Comparison of ENCODE assay signal across 8 cellular contexts in genomic region chr19:41354343-41354974, GRCh38. TPM values are rescaled to one million over a fixed set of nuclear protein-coding genes. Genes with fewer than 3 reads are reported as not detected.
DNase-seq lines count a peak whose midpoint lies in the region; ATAC-seq, FAIRE-seq and TF ChIP-seq lines count a peak whose summit lies in the region.

No MANE protein-coding gene starts in this region.

- H3K36me3 ChIP-seq in HepG2 (replicated peaks in 1 of 2; ENCODE audit: control insufficient read depth in 1 of 2, insufficient read depth in 2 of 2, low read length in 2 of 2) (no peaks in the 10 kb centered on the region), tibial nerve (no peaks in the 10 kb centered on the region)

- in situ Hi-C loops in HepG2 (cut with HindIII; ENCODE audit: extremely low pct_ligation_motif_present, low pct_unique_long_range_greater_than_20kb): loop anchor here (5.0 kb wide), 1 partner anchor 42 kb away; the partner anchor contains the start of gene CCDC97

- peak overlapping the region; percentile 77 for H3K4me2 ChIP-seq in HepG2 (ENCODE audit: low read depth, low read length)

- peak overlapping the region; percentile 86 for H3K4me3 Mint-ChIP-seq in activated naive CD8-positive, alpha-beta T cell treated with anti-CD3 and anti-CD28 coated beads, Interleukin-2, amount 10 ng/mL, durations not matched to agents 7 days and 5 days

- peaks cover 29% of the 10 kb centered on the region for H3K79me2 ChIP-seq in HepG2 (ENCODE audit: insufficient read depth, low read length)

- TF ChIP-seq POLR2A in HepG2 (IDR thresholded peaks at IDR 0.05; ENCODE audit: insufficient read depth in 1 of 2, low read depth in 2 of 2, low read length in 2 of 2) (no peak), tibial nerve (IDR thresholded peaks at IDR 0.05) (no peak), lower leg skin (IDR thresholded peaks at IDR 0.05) (no peak)

- BruUV-seq in HepG2 (replicated peaks; lab: Mats Ljungman, UMichigan): TSS peak; percentile 38

- FAIRE-seq in HepG2 (lab: Jason Lieb, UNC): no peak

- TF ChIP-seq RAD21 in HepG2 (CRISPR knock-in tag; IDR thresholded peaks at IDR 0.05): no peak

- WGBS in HepG2 (ENCODE audit: low lambda C conversion rate): 95% methylated on average over 14 of the region's 24 CpGs
- 85 to 86% methylated on average over 18 to 24 of the region's 24 CpGs for WGBS in tibial nerve, 2 donors
- WGBS in lower leg skin, 2 donors: 86 to 90% methylated on average over 19 to 22 of the region's 24 CpGs

- no peak for ATAC-seq in activated naive CD8-positive, alpha-beta T cell treated with anti-CD3 and anti-CD28 coated beads, Interleukin-2, amount 10 ng/mL, durations not matched to agents 7 days and 5 days (ENCODE audit: low read depth)
- ATAC-seq in HepG2: no peak
- ATAC-seq in HG02970 (IDR thresholded peaks at IDR 0.05; ENCODE audit: low FRiP score, unreplicated experiment): no peak

- peaks cover 14% of the 10 kb centered on the region for H3K36me3 Mint-ChIP-seq in activated naive CD8-positive, alpha-beta T cell treated with anti-CD3 and anti-CD28 coated beads, Interleukin-2, amount 10 ng/mL, durations not matched to agents 7 days and 5 days

- H3K9ac ChIP-seq in HepG2 (ENCODE audit: insufficient read depth, low read depth, low read length): peak overlapping the region; percentile 66

- H3K4me3 ChIP-seq in HepG2 (replicated peaks in 1 of 3; ENCODE audit: insufficient read depth in 1 of 3, low read depth in 2 of 3, low read length in 3 of 3) (peak overlapping the region; percentile 27 to 95 (median 95); a peak in 5 of 6 replicates), tibial nerve (peak overlapping the region; percentile 60 to 88 (median 76)), lower leg skin (ENCODE audit: low read depth, poor library complexity, severe bottlenecking) (no peak overlapping the region)

- H2AFZ ChIP-seq in HepG2 (ENCODE audit: low read length): no peak overlapping the region

- H3K27ac ChIP-seq in HepG2 (ENCODE audit: extremely low read length, insufficient read depth, low read length): no peak overlapping the region
- peak overlapping the region; percentile 64 to 94 (median 80) for H3K27ac ChIP-seq in tibial nerve

- H3K4me1 ChIP-seq in HepG2 (ENCODE audit: insufficient read depth, low read length) (peaks cover 27% of the 10 kb centered on the region), tibial nerve (peaks cover 0 to 51% (median 3%) of the 10 kb centered on the region in 4 donors)

- POLR2A ChIA-PET in activated naive CD8-positive, alpha-beta T cell treated with anti-CD3 and anti-CD28 coated beads, Interleukin-2, amount 10 ng/mL, durations not matched to agents 7 days and 5 days (lab: Charles Lee): interaction anchor here (1.1 to 6.9 kb wide), 4 partner anchors 10 to 221 kb away, joined by 4 to 64 read pairs (median 18); partner anchors contain the start of genes B9D2 and CEACAM21
- POLR2A ChIA-PET in HepG2 (lab: Yijun Ruan, JAX): interaction anchor here (2.3 to 2.4 kb wide), 2 partner anchors 9 to 32 kb away, joined by 7 to 13 read pairs; partner anchors contain the start of gene B9D2

- CTCF ChIA-PET in HepG2 (lab: Yijun Ruan, JAX; ENCODE audit: low intra/inter-chr PET ratio, low total read pairs): interaction anchor here (2.3 kb wide), 1 partner anchor 33 kb away, joined by 12 read pairs; no protein-coding TSS in a partner anchor

- peak; percentile 68 for DNase-seq in activated CD8-positive, alpha-beta memory T cell treated with anti-CD3 and anti-CD28 coated beads for 24 hours
- DNase-seq in activated CD8-positive, alpha-beta memory T cell treated with anti-CD3 and anti-CD28 coated beads, Interleukin-2, amount 50 U/mL, for 4 hours: no peak
- DNase-seq in activated naive CD8-positive, alpha-beta T cell treated with anti-CD3 and anti-CD28 coated beads, Interleukin-2, amount 10 ng/mL, durations not matched to agents 7 days and 5 days: no peak
- DNase-seq in HepG2 (ENCODE audit: low spot score): no peak
- DNase-seq in tibial nerve (ENCODE audit: low spot score in 2 of 2): no peak
- DNase-seq in SW 1271 (lab: John Stamatoyannopoulos, UW): no peak
- no peak for DNase-seq in lower leg skin (ENCODE audit: low spot score in 2 of 2)

- intact Hi-C loops in HepG2 (cut with micrococcal nuclease; ENCODE audit: unreplicated experiment): no loop called here
- intact Hi-C loops in lower leg skin (cut with DNase I; ENCODE audit: low total_unique reads): no loop called here

- TF ChIP-seq CTCF in HepG2 (CRISPR knock-in tag; IDR thresholded peaks at IDR 0.05) (no peak), tibial nerve (IDR thresholded peaks at IDR 0.05) (peak in 3 of 5 experiments; percentile 24 to 50 (median 35)), lower leg skin (IDR thresholded peaks at IDR 0.05) (no peak)

- H3K27me3 ChIP-seq in HepG2 (ENCODE audit: control insufficient read depth in 1 of 2, insufficient read depth in 2 of 2, low read length in 2 of 2) (no peaks in the 10 kb centered on the region; a peak in 2 of 5 replicates), tibial nerve (no peaks in the 10 kb centered on the region)

- H3K9me3 Mint-ChIP-seq in activated naive CD8-positive, alpha-beta T cell treated with anti-CD3 and anti-CD28 coated beads, Interleukin-2, amount 10 ng/mL, durations not matched to agents 7 days and 5 days: no peaks in the 10 kb centered on the region

- H3K4me1 Mint-ChIP-seq in activated naive CD8-positive, alpha-beta T cell treated with anti-CD3 and anti-CD28 coated beads, Interleukin-2, amount 10 ng/mL, durations not matched to agents 7 days and 5 days: peaks cover 52% of the 10 kb centered on the region

- peak overlapping the region; percentile 95 for H3K27ac Mint-ChIP-seq in activated naive CD8-positive, alpha-beta T cell treated with anti-CD3 and anti-CD28 coated beads, Interleukin-2, amount 10 ng/mL, durations not matched to agents 7 days and 5 days

- H3K27me3 Mint-ChIP-seq in activated naive CD8-positive, alpha-beta T cell treated with anti-CD3 and anti-CD28 coated beads, Interleukin-2, amount 10 ng/mL, durations not matched to agents 7 days and 5 days: no peaks in the 10 kb centered on the region

- H3K9me3 ChIP-seq in HepG2 (ENCODE audit: low read length) (no peaks in the 10 kb centered on the region), tibial nerve (no peaks in the 10 kb centered on the region)

- peaks cover 12% of the 10 kb centered on the region; the same call in 1 of the 2 replicates for H4K20me1 ChIP-seq in HepG2 (ENCODE audit: insufficient read depth, low read length)

- no peak for TF ChIP-seq EP300 in HepG2 (IDR thresholded peaks at IDR 0.05; ENCODE audit: low read depth in 2 of 2, low read length in 2 of 2)
- no peak for TF ChIP-seq EP300 in HepG2 (CRISPR knock-in tag; IDR thresholded peaks at IDR 0.05; ENCODE audit: borderline replicate concordance)
- no peak for TF ChIP-seq EP300 in tibial nerve (IDR thresholded peaks at IDR 0.05)

RNA-seq across cellular contexts. Expression of gene TGFB1, which starts 0.7 kb away (rescaled TPM):
- total RNA-seq in activated naive CD8-positive, alpha-beta T cell treated with anti-CD3 and anti-CD28 coated beads, Interleukin-2, amount 10 ng/mL, durations not matched to agents 7 days and 5 days: 100 to 1,000 TPM; 172 to 179 TPM
- 2.7 and 4.1 TPM in 2 replicates for total RNA-seq in HepG2 (2016; rRNA removed; fragmentation: Illumina TruSeq; extraction: Trizol)
- 6.2 and 9.0 TPM in 2 replicates for total RNA-seq in HepG2 (2016; cell fraction: cytosol; rRNA removed; fragmentation: Illumina TruSeq; extraction: Trizol; ENCODE audit: low read depth)
- 2.2 and 3.6 TPM in 2 replicates for total RNA-seq in HepG2 (2016; cell fraction: insoluble cytoplasmic fraction; rRNA removed; fragmentation: Illumina TruSeq; extraction: Trizol)
- 12.7 and 14.7 TPM in 2 replicates for total RNA-seq in HepG2 (2016; cell fraction: membrane; rRNA removed; fragmentation: Illumina TruSeq; extraction: Trizol)
- 3.0 and 7.5 TPM in 2 replicates for total RNA-seq in HepG2 (2016; cell fraction: nucleus; rRNA removed; fragmentation: Illumina TruSeq; extraction: Trizol)
- polyA plus RNA-seq in HepG2 (2011; rRNA removed): 5.4 and 6.2 TPM in 2 replicates
- polyA plus RNA-seq in HepG2 (2011; cell fraction: cytosol; rRNA removed): 4.9 and 6.6 TPM in 2 replicates
- 24.0 and 30.3 TPM in 2 replicates for polyA plus RNA-seq in HepG2 (2011; cell fraction: nucleus; rRNA removed)
- polyA plus RNA-seq in HepG2 (2012): 27.5 and 39.6 TPM in 2 replicates
- polyA plus RNA-seq in HepG2 (2016; cell fraction: cytosol; fragmentation: Illumina TruSeq; extraction: Trizol; ENCODE audit: low read depth): 35.9 and 36.5 TPM in 2 replicates
- polyA plus RNA-seq in HepG2 (2016; cell fraction: insoluble cytoplasmic fraction; fragmentation: Illumina TruSeq; extraction: Trizol; ENCODE audit: low read depth): 13.3 and 16.4 TPM in 2 replicates
- polyA plus RNA-seq in HepG2 (2016; cell fraction: membrane; fragmentation: Illumina TruSeq; extraction: Trizol; ENCODE audit: low read depth): 49.5 and 52.5 TPM in 2 replicates
- polyA plus RNA-seq in HepG2 (2016; cell fraction: nucleus; fragmentation: Illumina TruSeq; extraction: Trizol; ENCODE audit: insufficient read depth, low read depth): 30.3 and 32.9 TPM in 2 replicates
- 5.5 and 10.7 TPM in 2 replicates for polyA minus RNA-seq in HepG2 (2011; rRNA and poly(A)+ RNA removed; ENCODE audit: low replicate concordance)
- 17.6 and 20.2 TPM in 2 replicates for polyA minus RNA-seq in HepG2 (2011; cell fraction: cytosol; rRNA and poly(A)+ RNA removed)
- polyA minus RNA-seq in HepG2 (2011; cell fraction: nucleus; rRNA and poly(A)+ RNA removed): 6.1 and 7.5 TPM in 2 replicates
- total RNA-seq in tibial nerve: 10 to 100 TPM; 14.6 to 31.8 (median 23.9) TPM
- total RNA-seq in lower leg skin: 10 to 100 TPM; 11.4 to 26.9 (median 22.2) TPM

RNA-seq across cellular contexts. Expression of gene B9D2, which starts 9.5 kb away (rescaled TPM):
- total RNA-seq in activated naive CD8-positive, alpha-beta T cell treated with anti-CD3 and anti-CD28 coated beads, Interleukin-2, amount 10 ng/mL, durations not matched to agents 7 days and 5 days: 10 to 100 TPM; 11.5 to 13.0 TPM
- total RNA-seq in HepG2 (2016; rRNA removed; fragmentation: Illumina TruSeq; extraction: Trizol) (4.4 and 5.3 TPM in 2 replicates), tibial nerve (1 to 10 TPM in 3 of 4 donors, under 1 TPM in 1; 0.87 to 8.2 (median 3.6) TPM), lower leg skin (1 to 10 TPM; 1.7 to 3.7 (median 2.5) TPM)
- total RNA-seq in HepG2 (2016; cell fraction: cytosol; rRNA removed; fragmentation: Illumina TruSeq; extraction: Trizol; ENCODE audit: low read depth): 1.6 and 2.5 TPM in 2 replicates
- total RNA-seq in HepG2 (2016; cell fraction: insoluble cytoplasmic fraction; rRNA removed; fragmentation: Illumina TruSeq; extraction: Trizol): 4.5 and 4.8 TPM in 2 replicates
- total RNA-seq in HepG2 (2016; cell fraction: membrane; rRNA removed; fragmentation: Illumina TruSeq; extraction: Trizol): 3.0 and 4.0 TPM in 2 replicates
- total RNA-seq in HepG2 (2016; cell fraction: nucleus; rRNA removed; fragmentation: Illumina TruSeq; extraction: Trizol): 2.3 and 2.6 TPM in 2 replicates
- 2.9 and 3.1 TPM in 2 replicates for polyA plus RNA-seq in HepG2 (2011; rRNA removed)
- polyA plus RNA-seq in HepG2 (2011; cell fraction: cytosol; rRNA removed): 2.1 and 3.5 TPM in 2 replicates
- 2.3 and 2.4 TPM in 2 replicates for polyA plus RNA-seq in HepG2 (2011; cell fraction: nucleus; rRNA removed)
- polyA plus RNA-seq in HepG2 (2012): 1.1 and 1.5 TPM in 2 replicates
- polyA plus RNA-seq in HepG2 (2016; cell fraction: cytosol; fragmentation: Illumina TruSeq; extraction: Trizol; ENCODE audit: low read depth): 1.9 TPM in 2 replicates
- polyA plus RNA-seq in HepG2 (2016; cell fraction: insoluble cytoplasmic fraction; fragmentation: Illumina TruSeq; extraction: Trizol; ENCODE audit: low read depth): 3.4 and 4.7 TPM in 2 replicates
- polyA plus RNA-seq in HepG2 (2016; cell fraction: membrane; fragmentation: Illumina TruSeq; extraction: Trizol; ENCODE audit: low read depth): 2.7 and 3.1 TPM in 2 replicates
- 3.4 and 5.8 TPM in 2 replicates for polyA plus RNA-seq in HepG2 (2016; cell fraction: nucleus; fragmentation: Illumina TruSeq; extraction: Trizol; ENCODE audit: insufficient read depth, low read depth)
- 2.0 and 4.3 TPM in 2 replicates for polyA minus RNA-seq in HepG2 (2011; rRNA and poly(A)+ RNA removed; ENCODE audit: low replicate concordance)
- polyA minus RNA-seq in HepG2 (2011; cell fraction: cytosol; rRNA and poly(A)+ RNA removed): 1.2 and 1.5 TPM in 2 replicates
- polyA minus RNA-seq in HepG2 (2011; cell fraction: nucleus; rRNA and poly(A)+ RNA removed): 0.90 and 2.5 TPM in 2 replicates

RNA-seq across cellular contexts. Expression of gene TMEM91, which starts 21.9 kb away (rescaled TPM):
- 10 to 100 TPM; 11.4 to 13.0 TPM for total RNA-seq in activated naive CD8-positive, alpha-beta T cell treated with anti-CD3 and anti-CD28 coated beads, Interleukin-2, amount 10 ng/mL, durations not matched to agents 7 days and 5 days
- total RNA-seq in HepG2 (2016; rRNA removed; fragmentation: Illumina TruSeq; extraction: Trizol) (6.3 and 8.4 TPM in 2 replicates), tibial nerve (10 to 100 TPM; 20.3 to 50.8 (median 31.5) TPM), lower leg skin (100 to 1,000 TPM in 1 of 4 donors, 10 to 100 TPM in 3; 25.4 to 115 (median 54.9) TPM)
- total RNA-seq in HepG2 (2016; cell fraction: cytosol; rRNA removed; fragmentation: Illumina TruSeq; extraction: Trizol; ENCODE audit: low read depth): 4.9 and 6.5 TPM in 2 replicates
- 6.2 and 7.3 TPM in 2 replicates for total RNA-seq in HepG2 (2016; cell fraction: insoluble cytoplasmic fraction; rRNA removed; fragmentation: Illumina TruSeq; extraction: Trizol)
- total RNA-seq in HepG2 (2016; cell fraction: membrane; rRNA removed; fragmentation: Illumina TruSeq; extraction: Trizol): 3.9 and 4.6 TPM in 2 replicates
- 3.4 and 6.0 TPM in 2 replicates for total RNA-seq in HepG2 (2016; cell fraction: nucleus; rRNA removed; fragmentation: Illumina TruSeq; extraction: Trizol)
- polyA plus RNA-seq in HepG2 (2011; rRNA removed): 10.3 and 11.2 TPM in 2 replicates
- 8.3 and 10.4 TPM in 2 replicates for polyA plus RNA-seq in HepG2 (2011; cell fraction: cytosol; rRNA removed)
- polyA plus RNA-seq in HepG2 (2011; cell fraction: nucleus; rRNA removed): 23.1 and 25.5 TPM in 2 replicates
- polyA plus RNA-seq in HepG2 (2012): 7.9 and 10.2 TPM in 2 replicates
- polyA plus RNA-seq in HepG2 (2016; cell fraction: cytosol; fragmentation: Illumina TruSeq; extraction: Trizol; ENCODE audit: low read depth): 4.9 and 5.8 TPM in 2 replicates
- polyA plus RNA-seq in HepG2 (2016; cell fraction: insoluble cytoplasmic fraction; fragmentation: Illumina TruSeq; extraction: Trizol; ENCODE audit: low read depth): 5.7 and 7.2 TPM in 2 replicates
- 4.2 and 4.9 TPM in 2 replicates for polyA plus RNA-seq in HepG2 (2016; cell fraction: membrane; fragmentation: Illumina TruSeq; extraction: Trizol; ENCODE audit: low read depth)
- polyA plus RNA-seq in HepG2 (2016; cell fraction: nucleus; fragmentation: Illumina TruSeq; extraction: Trizol; ENCODE audit: insufficient read depth, low read depth): 9.5 and 11.5 TPM in 2 replicates
- 2.0 and 33.3 TPM in 2 replicates for polyA minus RNA-seq in HepG2 (2011; rRNA and poly(A)+ RNA removed; ENCODE audit: low replicate concordance)
- polyA minus RNA-seq in HepG2 (2011; cell fraction: cytosol; rRNA and poly(A)+ RNA removed): 4.9 and 7.2 TPM in 2 replicates
- 12.7 and 17.7 TPM in 2 replicates for polyA minus RNA-seq in HepG2 (2011; cell fraction: nucleus; rRNA and poly(A)+ RNA removed)

RNA-seq across cellular contexts. Expression of gene EXOSC5, which starts 42.7 kb away (rescaled TPM):
- 10 to 100 TPM; 20.9 to 25.9 TPM for total RNA-seq in activated naive CD8-positive, alpha-beta T cell treated with anti-CD3 and anti-CD28 coated beads, Interleukin-2, amount 10 ng/mL, durations not matched to agents 7 days and 5 days
- total RNA-seq in HepG2 (2016; rRNA removed; fragmentation: Illumina TruSeq; extraction: Trizol): 23.6 and 24.1 TPM in 2 replicates
- 7.1 TPM in 2 replicates for total RNA-seq in HepG2 (2016; cell fraction: cytosol; rRNA removed; fragmentation: Illumina TruSeq; extraction: Trizol; ENCODE audit: low read depth)
- total RNA-seq in HepG2 (2016; cell fraction: insoluble cytoplasmic fraction; rRNA removed; fragmentation: Illumina TruSeq; extraction: Trizol): 22.9 and 25.3 TPM in 2 replicates
- total RNA-seq in HepG2 (2016; cell fraction: membrane; rRNA removed; fragmentation: Illumina TruSeq; extraction: Trizol): 5.9 and 7.1 TPM in 2 replicates
- 11.1 and 12.5 TPM in 2 replicates for total RNA-seq in HepG2 (2016; cell fraction: nucleus; rRNA removed; fragmentation: Illumina TruSeq; extraction: Trizol)
- 26.5 and 31.5 TPM in 2 replicates for polyA plus RNA-seq in HepG2 (2011; rRNA removed)
- 28.1 and 37.8 TPM in 2 replicates for polyA plus RNA-seq in HepG2 (2011; cell fraction: cytosol; rRNA removed)
- polyA plus RNA-seq in HepG2 (2011; cell fraction: nucleus; rRNA removed): 19.3 and 20.0 TPM in 2 replicates
- 19.0 and 33.9 TPM in 2 replicates for polyA plus RNA-seq in HepG2 (2012)
- 4.5 and 5.0 TPM in 2 replicates for polyA plus RNA-seq in HepG2 (2016; cell fraction: cytosol; fragmentation: Illumina TruSeq; extraction: Trizol; ENCODE audit: low read depth)
- 23.1 and 25.5 TPM in 2 replicates for polyA plus RNA-seq in HepG2 (2016; cell fraction: insoluble cytoplasmic fraction; fragmentation: Illumina TruSeq; extraction: Trizol; ENCODE audit: low read depth)
- polyA plus RNA-seq in HepG2 (2016; cell fraction: membrane; fragmentation: Illumina TruSeq; extraction: Trizol; ENCODE audit: low read depth): 3.8 and 5.4 TPM in 2 replicates
- polyA plus RNA-seq in HepG2 (2016; cell fraction: nucleus; fragmentation: Illumina TruSeq; extraction: Trizol; ENCODE audit: insufficient read depth, low read depth): 17.4 and 17.8 TPM in 2 replicates
- 18.9 and 21.9 TPM in 2 replicates for polyA minus RNA-seq in HepG2 (2011; rRNA and poly(A)+ RNA removed; ENCODE audit: low replicate concordance)
- 11.7 and 13.1 TPM in 2 replicates for polyA minus RNA-seq in HepG2 (2011; cell fraction: cytosol; rRNA and poly(A)+ RNA removed)
- 7.5 and 9.0 TPM in 2 replicates for polyA minus RNA-seq in HepG2 (2011; cell fraction: nucleus; rRNA and poly(A)+ RNA removed)
- total RNA-seq in tibial nerve: 10 to 100 TPM; 14.0 to 21.3 (median 19.8) TPM
- total RNA-seq in lower leg skin: 10 to 100 TPM; 28.6 to 34.5 (median 28.9) TPM

RNA-seq across cellular contexts. Expression of gene BCKDHA, which starts 43.2 kb away (rescaled TPM):
- total RNA-seq in activated naive CD8-positive, alpha-beta T cell treated with anti-CD3 and anti-CD28 coated beads, Interleukin-2, amount 10 ng/mL, durations not matched to agents 7 days and 5 days: 10 to 100 TPM; 23.8 to 26.9 TPM
- total RNA-seq in HepG2 (2016; rRNA removed; fragmentation: Illumina TruSeq; extraction: Trizol) (9.7 and 11.8 TPM in 2 replicates), tibial nerve (10 to 100 TPM; 48.6 to 61.4 (median 54.2) TPM), lower leg skin (100 to 1,000 TPM in 1 of 4 donors, 10 to 100 TPM in 3; 64.3 to 116 (median 70.1) TPM)
- total RNA-seq in HepG2 (2016; cell fraction: cytosol; rRNA removed; fragmentation: Illumina TruSeq; extraction: Trizol; ENCODE audit: low read depth): 1.5 TPM in 2 replicates
- 6.9 and 10.5 TPM in 2 replicates for total RNA-seq in HepG2 (2016; cell fraction: insoluble cytoplasmic fraction; rRNA removed; fragmentation: Illumina TruSeq; extraction: Trizol)
- 3.3 and 4.5 TPM in 2 replicates for total RNA-seq in HepG2 (2016; cell fraction: membrane; rRNA removed; fragmentation: Illumina TruSeq; extraction: Trizol)
- 6.1 and 7.1 TPM in 2 replicates for total RNA-seq in HepG2 (2016; cell fraction: nucleus; rRNA removed; fragmentation: Illumina TruSeq; extraction: Trizol)
- 31.3 and 31.5 TPM in 2 replicates for polyA plus RNA-seq in HepG2 (2011; rRNA removed)
- 20.9 and 32.3 TPM in 2 replicates for polyA plus RNA-seq in HepG2 (2011; cell fraction: cytosol; rRNA removed)
- 30.6 and 39.7 TPM in 2 replicates for polyA plus RNA-seq in HepG2 (2011; cell fraction: nucleus; rRNA removed)
- polyA plus RNA-seq in HepG2 (2012): 10.5 and 13.8 TPM in 2 replicates
- 1.6 and 2.5 TPM in 2 replicates for polyA plus RNA-seq in HepG2 (2016; cell fraction: cytosol; fragmentation: Illumina TruSeq; extraction: Trizol; ENCODE audit: low read depth)
- polyA plus RNA-seq in HepG2 (2016; cell fraction: insoluble cytoplasmic fraction; fragmentation: Illumina TruSeq; extraction: Trizol; ENCODE audit: low read depth): 5.8 and 6.3 TPM in 2 replicates
- polyA plus RNA-seq in HepG2 (2016; cell fraction: membrane; fragmentation: Illumina TruSeq; extraction: Trizol; ENCODE audit: low read depth): 2.1 and 3.5 TPM in 2 replicates
- 3.7 and 7.6 TPM in 2 replicates for polyA plus RNA-seq in HepG2 (2016; cell fraction: nucleus; fragmentation: Illumina TruSeq; extraction: Trizol; ENCODE audit: insufficient read depth, low read depth)
- polyA minus RNA-seq in HepG2 (2011; rRNA and poly(A)+ RNA removed; ENCODE audit: low replicate concordance): 19.1 and 44.4 TPM in 2 replicates
- 23.0 and 29.5 TPM in 2 replicates for polyA minus RNA-seq in HepG2 (2011; cell fraction: cytosol; rRNA and poly(A)+ RNA removed)
- 11.6 and 11.8 TPM in 2 replicates for polyA minus RNA-seq in HepG2 (2011; cell fraction: nucleus; rRNA and poly(A)+ RNA removed)

Comparison
In these comparisons a context has a peak if more than half of its experiments do, and no peak if none do; other contexts are left out.
1. CTCF ChIP-seq: peak in tibial nerve (3 of 5); none in HepG2 (single experiment) and lower leg skin (0 of 3).
2. RNA of gene TGFB1, which starts 0.7 kb away (total RNA-seq): 172 to 179 TPM in activated naive CD8-positive, alpha-beta T cell treated with anti-CD3 and anti-CD28 coated beads, Interleukin-2, amount 10 ng/mL, durations not matched to agents 7 days and 5 days; 14.6 to 31.8 TPM in tibial nerve, 11.4 to 26.9 TPM in lower leg skin and 2.2 to 14.7 TPM in HepG2; every median in the first group is over 4 times any median in the second.